In genomic region chr1:22600071-22600816, GRCh38 we compare ENCODE assay signal across 23 cellular contexts. TPM values are rescaled to one million over a fixed set of nuclear protein-coding genes. Genes with fewer than 3 reads are reported as not detected.
DNase-seq lines count a peak whose midpoint lies in the region; ATAC-seq and TF ChIP-seq lines count a peak whose summit lies in the region.
"Had no signal": no experiment of that assay in that cellular context is flagged by ENCODE, and none has a peak within 500 bp of the region (broad histone marks: within the 10 kb centered on the region; RNA-seq: fewer than 3 reads in every experiment).

No MANE protein-coding gene starts in this region.

- RAD21 ChIA-PET in HCT116 (lab: Charles Lee; ENCODE audit: low non-redundant PET in 1 of 2, low total read pairs in 2 of 2, uncharacterized antibody in 2 of 2, unreplicated experiment in 2 of 2): no interaction called here

- ATAC-seq in HCT116 (peak; percentile 85), left colon (peak; percentile 99), HG03095 (IDR thresholded peaks at IDR 0.05; ENCODE audit: unreplicated experiment) (no peak), GM21619 (IDR thresholded peaks at IDR 0.05; ENCODE audit: unreplicated experiment) (no peak)
- ATAC-seq: left ventricle myocardium superior, Right ventricle myocardium inferior had no signal

- H3K9ac ChIP-seq in HCT116 (ENCODE audit: low read length): no peak overlapping the region

- DNase-seq in Caco-2 (peak; percentile 33 to 51), HCT116 (ENCODE audit: low read depth, low spot score) (no peak), RPMI8226 (peak; percentile 51), left colon (peak in 1 of 2 donors; percentile 55), NCI-H526 treated with DMSO at 0.1 percent for 48 hours (lab: John Stamatoyannopoulos, UW) (no peak)
- no peak for DNase-seq in activated effector memory CD4-positive, alpha-beta T cell treated with Interleukin-2 at 50 U/mL for 16 hours
- DNase-seq: activated CD4-positive, alpha-beta T cell treated with anti-CD3 and anti-CD28 coated beads, Interleukin-2, amount 50 U/mL, for 4 hours; activated naive CD4-positive, alpha-beta T cell treated with anti-CD3 and anti-CD28 coated beads, Interleukin-2, amount 10 ng/mL, durations not matched to agents 7 days and 5 days; CD4-positive, alpha-beta memory T cell; effector CD4-positive, alpha-beta T cell; glutamatergic neuron; left ventricle myocardium superior; NCI-H1694; NCI-H510A; stimulated activated CD4-positive, alpha-beta T cell treated with anti-CD3 and anti-CD28 coated beads, Interleukin-12 subunit alpha, Interleukin-12 subunit beta, amount 100 ng/mL, for 4 hours; stimulated activated CD8-positive, alpha-beta memory T cell treated with anti-CD3 and anti-CD28 coated beads, Interleukin-4, amount 100 ng/mL, for 48 hours; uterus had no signal

- H3K36me3 ChIP-seq in Caco-2 (ENCODE audit: control insufficient read depth, insufficient read depth, low read length): no peaks in the 10 kb centered on the region
- H3K36me3 ChIP-seq in HCT116 (ENCODE audit: control insufficient read depth in 1 of 2, insufficient read depth in 2 of 2, low read length in 2 of 2): no peaks in the 10 kb centered on the region
- H3K36me3 ChIP-seq: ascending aorta, uterus had no signal

- POLR2A ChIA-PET in Caco-2 (lab: Charles Lee): no interaction called here
- POLR2A ChIA-PET in HCT116 (lab: Charles Lee): no interaction called here

- H3K9me2 ChIP-seq in HCT116 (ENCODE audit: insufficient read depth): no peaks in the 10 kb centered on the region

- no peaks in the 10 kb centered on the region for H4K20me1 ChIP-seq in HCT116 (ENCODE audit: insufficient read depth)

- no peak overlapping the region for H3K4me2 ChIP-seq in HCT116 (ENCODE audit: low read length)

- no peak overlapping the region for H3K27ac ChIP-seq in HCT116 (ENCODE audit: low read depth, low read length)
- H3K27ac ChIP-seq: ascending aorta, uterus had no signal

- H3K4me3 Mint-ChIP-seq in Caco-2 (ENCODE audit: unreplicated experiment): no peak overlapping the region
- H3K4me3 Mint-ChIP-seq: activated naive CD4-positive, alpha-beta T cell treated with anti-CD3 and anti-CD28 coated beads, Interleukin-2, amount 10 ng/mL, durations not matched to agents 7 days and 5 days; CD4-positive, alpha-beta memory T cell; central memory CD8-positive, alpha-beta T cell had no signal

- H3K27me3 ChIP-seq in Caco-2 (replicated peaks; ENCODE audit: control insufficient read depth, insufficient read depth, low read length) (no peaks in the 10 kb centered on the region), HCT116 (ENCODE audit: insufficient read depth, low read length) (peaks cover 23% of the 10 kb centered on the region; the same call in 1 of the 2 replicates)
- H3K27me3 ChIP-seq: uterus had no signal

- no peaks in the 10 kb centered on the region for H3K4me1 Mint-ChIP-seq in Caco-2 (ENCODE audit: low read depth, unreplicated experiment)
- H3K4me1 Mint-ChIP-seq: activated naive CD4-positive, alpha-beta T cell treated with anti-CD3 and anti-CD28 coated beads, Interleukin-2, amount 10 ng/mL, durations not matched to agents 7 days and 5 days; CD4-positive, alpha-beta memory T cell; central memory CD8-positive, alpha-beta T cell had no signal

- H3K27ac Mint-ChIP-seq in Caco-2 (ENCODE audit: unreplicated experiment): no peak overlapping the region
- H3K27ac Mint-ChIP-seq: activated naive CD4-positive, alpha-beta T cell treated with anti-CD3 and anti-CD28 coated beads, Interleukin-2, amount 10 ng/mL, durations not matched to agents 7 days and 5 days; CD4-positive, alpha-beta memory T cell had no signal

- CTCF ChIA-PET in Caco-2 (lab: Charles Lee) (no interaction called here), HCT116 (lab: Charles Lee) (no interaction called here)

- no peaks in the 10 kb centered on the region for H3K36me3 Mint-ChIP-seq in Caco-2 (ENCODE audit: insufficient read depth, unreplicated experiment)
- H3K36me3 Mint-ChIP-seq: activated naive CD4-positive, alpha-beta T cell treated with anti-CD3 and anti-CD28 coated beads, Interleukin-2, amount 10 ng/mL, durations not matched to agents 7 days and 5 days; CD4-positive, alpha-beta memory T cell had no signal

- H3K9me3 Mint-ChIP-seq in Caco-2 (ENCODE audit: unreplicated experiment): no peaks in the 10 kb centered on the region
- H3K9me3 Mint-ChIP-seq: activated naive CD4-positive, alpha-beta T cell treated with anti-CD3 and anti-CD28 coated beads, Interleukin-2, amount 10 ng/mL, durations not matched to agents 7 days and 5 days; central memory CD8-positive, alpha-beta T cell had no signal

- TF ChIP-seq POLR2A in HCT116 (IDR thresholded peaks at IDR 0.05; ENCODE audit: borderline replicate concordance, extremely low read depth, insufficient read depth, insufficient read length): no peak

- no peaks in the 10 kb centered on the region for H3K9me3 ChIP-seq in Caco-2
- no peaks in the 10 kb centered on the region for H3K9me3 ChIP-seq in HCT116 (ENCODE audit: control insufficient read depth in 1 of 2, insufficient read depth in 1 of 2, low read depth in 1 of 2, low read length in 2 of 2)
- H3K9me3 ChIP-seq: ascending aorta, uterus had no signal

- no peaks in the 10 kb centered on the region for H3K4me1 ChIP-seq in Caco-2
- no peaks in the 10 kb centered on the region for H3K4me1 ChIP-seq in HCT116 (ENCODE audit: control insufficient read depth in 1 of 2, insufficient read depth in 2 of 2, low read length in 2 of 2)
- H3K4me1 ChIP-seq: ascending aorta, uterus had no signal

- H3K79me2 ChIP-seq in HCT116 (ENCODE audit: insufficient read depth, low read length): no peaks in the 10 kb centered on the region

- no peak for TF ChIP-seq CTCF in Caco-2 (IDR thresholded peaks at IDR 0.05; ENCODE audit: insufficient read depth in 1 of 2, low read depth in 1 of 2, low read length in 1 of 2, severe bottlenecking in 1 of 2, unreplicated experiment in 1 of 2)
- no peak for TF ChIP-seq CTCF in HCT116 (IDR thresholded peaks at IDR 0.05 in 2 of 3, conservative IDR thresholded peaks at IDR 0.05 in 1 of 3; ENCODE audit: borderline replicate concordance in 1 of 3, insufficient read depth in 1 of 3, low read depth in 2 of 3, low read length in 2 of 3)

- H3K4me3 ChIP-seq in Caco-2 (ENCODE audit: low read depth, low read length) (no peak overlapping the region), HCT116 (replicated peaks in 1 of 2; ENCODE audit: low read depth in 1 of 2, low read length in 2 of 2) (no peak overlapping the region)
- H3K4me3 ChIP-seq: ascending aorta, uterus had no signal

- intact Hi-C loops in Caco-2 (cut with micrococcal nuclease; ENCODE audit: unreplicated experiment) (no loop called here), HCT116 (cut with micrococcal nuclease) (no loop called here), left colon (cut with DNase I, micrococcal nuclease) (no loop called here)

- TF ChIP-seq RAD21 in HCT116 (IDR thresholded peaks at IDR 0.05; ENCODE audit: low read depth): no peak

- BruUV-seq in Caco-2 (replicated peaks; lab: Mats Ljungman, UMichigan) (no TSS peak), HCT116 (replicated peaks; lab: Mats Ljungman, UMichigan) (no TSS peak)

- no peak overlapping the region for H2AFZ ChIP-seq in HCT116 (ENCODE audit: low read depth, low read length, poor library complexity, severe bottlenecking)

- H3K27me3 Mint-ChIP-seq in Caco-2 (ENCODE audit: insufficient read depth, unreplicated experiment): peaks cover 29% of the 10 kb centered on the region

TF ChIP-seq in HCT116, 20 proteins besides CTCF, POLR2A, EP300 and RAD21 (continues in another document):
- TF ChIP-seq CBX3 (IDR thresholded peaks at IDR 0.05; ENCODE audit: low read depth) (no peak), CEBPB (IDR thresholded peaks at IDR 0.05; ENCODE audit: low read depth) (no peak), EZH2phosphoT487 (IDR thresholded peaks at IDR 0.05; ENCODE audit: borderline replicate concordance) (no peak), ZNF274 (IDR thresholded peaks at IDR 0.05; ENCODE audit: low read depth, low read length) (no peak), EGR1 (IDR thresholded peaks at IDR 0.05; ENCODE audit: low read depth) (no peak), JUND (IDR thresholded peaks at IDR 0.05) (no peak), SIN3A (IDR thresholded peaks at IDR 0.05; ENCODE audit: low read depth) (no peak), SRF (IDR thresholded peaks at IDR 0.05; ENCODE audit: low read depth) (no peak), FOSL1 (IDR thresholded peaks at IDR 0.05; ENCODE audit: low read depth) (no peak), ATF3 (IDR thresholded peaks at IDR 0.05) (no peak), YY1 (IDR thresholded peaks at IDR 0.05; ENCODE audit: extremely low read depth, insufficient replicate concordance, low read depth, low read length) (no peak), ELF1 (IDR thresholded peaks at IDR 0.05; ENCODE audit: borderline replicate concordance, low read depth) (no peak), POLR2AphosphoS5 (IDR thresholded peaks at IDR 0.05; ENCODE audit: low read depth, low read length) (no peak), TCF7L2 (IDR thresholded peaks at IDR 0.05; ENCODE audit: borderline replicate concordance, extremely low read depth, insufficient read depth, insufficient read length) (no peak), ZFX (IDR thresholded peaks at IDR 0.05) (no peak), EZH2 (IDR thresholded peaks at IDR 0.05) (no peak)
- TF ChIP-seq, protein P1, sequence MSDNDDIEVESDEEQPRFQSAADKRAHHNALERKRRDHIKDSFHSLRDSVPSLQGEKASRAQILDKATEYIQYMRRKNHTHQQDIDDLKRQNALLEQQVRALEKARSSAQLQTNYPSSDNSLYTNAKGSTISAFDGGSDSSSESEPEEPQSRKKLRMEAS (IDR thresholded peaks at IDR 0.05): no peak

RNA-seq across cellular contexts. Expression of gene C1QA, which starts 36.2 kb away (rescaled TPM):
- total RNA-seq in Caco-2 (2022): not detected in 2 replicates
- total RNA-seq in HCT116 (2021; ENCODE audit: unreplicated experiment): 0.91 TPM
- polyA plus RNA-seq in HCT116 (2012): not detected in 2 replicates
- 100 to 1,000 TPM in 1 of 2 donors, 10 to 100 TPM in 1; 22.8 to 129 TPM for total RNA-seq in left colon
- total RNA-seq: fibroblast of lung had no signal
- polyA plus RNA-seq: CD4-positive, alpha-beta memory T cell; fibroblast of lung had no signal

RNA-seq across cellular contexts. Expression of gene EPHA8, which starts 37.0 kb away (rescaled TPM):
- total RNA-seq in Caco-2 (2022) (not detected in 2 replicates), HCT116 (2021; ENCODE audit: unreplicated experiment) (0.30 TPM), left colon (not detected)
- polyA plus RNA-seq in HCT116 (2012): 0.09 TPM in 2 replicates
- total RNA-seq: ascending aorta; CD4-positive, alpha-beta memory T cell; fibroblast of lung; left ventricle myocardium superior; Right ventricle myocardium inferior had no signal
- polyA plus RNA-seq: CD4-positive, alpha-beta memory T cell; fibroblast of lung had no signal

RNA-seq across cellular contexts. Expression of gene C1QC, which starts 43.2 kb away (rescaled TPM):
- total RNA-seq in Caco-2 (2022): not detected in 2 replicates
- 0.59 TPM for total RNA-seq in HCT116 (2021; ENCODE audit: unreplicated experiment)
- not detected in 2 replicates for polyA plus RNA-seq in HCT116 (2012)
- total RNA-seq in left colon: 100 to 1,000 TPM in 1 of 2 donors, 10 to 100 TPM in 1; 32.3 to 147 TPM
- total RNA-seq: fibroblast of lung had no signal
- polyA plus RNA-seq: CD4-positive, alpha-beta memory T cell; fibroblast of lung had no signal

RNA-seq across cellular contexts. Expression of gene C1QB, which starts 52.8 kb away (rescaled TPM):
- total RNA-seq in Caco-2 (2022) (not detected in 2 replicates), HCT116 (2021; ENCODE audit: unreplicated experiment) (0.32 TPM), left colon (100 to 1,000 TPM in 1 of 2 donors, 10 to 100 TPM in 1; 32.5 to 150 TPM)
- polyA plus RNA-seq in HCT116 (2012): not detected in 2 replicates
- total RNA-seq: fibroblast of lung had no signal
- polyA plus RNA-seq: CD4-positive, alpha-beta memory T cell; fibroblast of lung had no signal

Comparison
In these comparisons a context has a peak if more than half of its experiments do, and no peak if none do; other contexts are left out.
1. DNase-seq: peak in Caco-2 (2 of 2) and RPMI8226 (single experiment); none in HCT116 (single experiment), activated effector memory CD4-positive, alpha-beta T cell treated with Interleukin-2 at 50 U/mL for 16 hours (single experiment) and NCI-H526 treated with DMSO at 0.1 percent for 48 hours (single experiment).
2. ATAC-seq: peak in HCT116 (single experiment) and left colon (single experiment); none in HG03095 (single experiment) and GM21619 (single experiment).
3. RNA of gene C1QA, which starts 36.2 kb away (total RNA-seq): 22.8 to 129 TPM in left colon; 0.91 TPM in HCT116 (single experiment) and not detected in Caco-2; every median in the first group is over 10 times any median in the second.
4. RNA of gene C1QC, which starts 43.2 kb away (total RNA-seq): 32.3 to 147 TPM in left colon; 0.59 TPM in HCT116 (single experiment) and not detected in Caco-2; every median in the first group is over 10 times any median in the second.